In genomic region chr15:55290361-55291057, GRCh38 we compare ENCODE assay signal across 8 cellular contexts. TPM values are rescaled to one million over a fixed set of nuclear protein-coding genes. Genes with fewer than 3 reads are reported as not detected.
DNase-seq lines count a peak whose midpoint lies in the region; ATAC-seq and TF ChIP-seq lines count a peak whose summit lies in the region.

No MANE protein-coding gene starts in this region.

- H3K27me3 ChIP-seq in vagina, result no peaks in the 10 kb centered on the region

- H3K9me3 ChIP-seq in vagina, result no peaks in the 10 kb centered on the region

- peak overlapping the region; percentile 70 to 76 for H3K4me3 ChIP-seq in vagina

- TF ChIP-seq CTCF in vagina (IDR thresholded peaks at IDR 0.05), result peak; percentile 65 to 91 (median 66)

- intact Hi-C loops in left ventricle myocardium superior (cut with micrococcal nuclease) (loop anchor here (2.0 kb wide), 1 partner anchor 74 kb away; no protein-coding TSS in a partner anchor), vagina (cut with DNase I) (loop anchor here (2.0 kb wide), 1 partner anchor 74 kb away; no protein-coding TSS in a partner anchor)

- no peaks in the 10 kb centered on the region for H3K27me3 Mint-ChIP-seq in T-helper 1 cell treated with Interleukin-12 subunit alpha and Interleukin-12 subunit beta and Interleukin-4 antibody, amounts not matched to agents 30 μg/mL and 1 μg/mL, for 36 hours (ENCODE audit: low read depth)

- TF ChIP-seq POLR2A in vagina (IDR thresholded peaks at IDR 0.05), result no peak

- peaks cover 16% of the 10 kb centered on the region for H3K36me3 Mint-ChIP-seq in T-helper 1 cell treated with Interleukin-12 subunit alpha and Interleukin-12 subunit beta and Interleukin-4 antibody, amounts not matched to agents 30 μg/mL and 1 μg/mL, for 36 hours (ENCODE audit: low read depth)

- no peaks in the 10 kb centered on the region for H3K36me3 ChIP-seq in vagina

- peak; percentile 2 for DNase-seq in NCI-H1417 treated with DMSO at 0.1 percent for 48 hours (lab: John Stamatoyannopoulos, UW)
- peak; percentile 53 for DNase-seq in amniotic stem cell (lab: John Stamatoyannopoulos, UW)
- peak; percentile 89 for DNase-seq in left ventricle myocardium superior
- DNase-seq in pulmonary artery endothelial cell (ENCODE audit: low read depth, low spot score), result peak; percentile 60
- DNase-seq in vagina (ENCODE audit: extremely low spot score in 2 of 2), result peak in 1 of 2 donors; percentile 90

- peaks cover 33% of the 10 kb centered on the region for H3K4me1 Mint-ChIP-seq in T-helper 1 cell treated with Interleukin-12 subunit alpha and Interleukin-12 subunit beta and Interleukin-4 antibody, amounts not matched to agents 30 μg/mL and 1 μg/mL, for 36 hours (ENCODE audit: low read depth)

- no peaks in the 10 kb centered on the region for H3K9me3 Mint-ChIP-seq in T-helper 1 cell treated with Interleukin-12 subunit alpha and Interleukin-12 subunit beta and Interleukin-4 antibody, amounts not matched to agents 30 μg/mL and 1 μg/mL, for 36 hours

- ATAC-seq in GM18498 (IDR thresholded peaks at IDR 0.05; ENCODE audit: unreplicated experiment), result peak; percentile 72
- ATAC-seq in HG02870 (IDR thresholded peaks at IDR 0.05; ENCODE audit: unreplicated experiment), result peak; percentile 82
- peak; percentile 94 for ATAC-seq in left ventricle myocardium superior

- peak overlapping the region; percentile 82 for H3K4me3 Mint-ChIP-seq in T-helper 1 cell treated with Interleukin-12 subunit alpha and Interleukin-12 subunit beta and Interleukin-4 antibody, amounts not matched to agents 30 μg/mL and 1 μg/mL, for 36 hours

- H3K27ac Mint-ChIP-seq in T-helper 1 cell treated with Interleukin-12 subunit alpha and Interleukin-12 subunit beta and Interleukin-4 antibody, amounts not matched to agents 30 μg/mL and 1 μg/mL, for 36 hours, result peak overlapping the region; percentile 87

- peak overlapping the region; percentile 91 for H3K27ac ChIP-seq in vagina

- H3K4me1 ChIP-seq in vagina, result peaks cover 15% of the 10 kb centered on the region

RNA-seq across cellular contexts. Expression of gene RAB27A, which starts 0.9 kb away (rescaled TPM):
- total RNA-seq in left ventricle myocardium superior, result 5.7 TPM
- 10.4 and 16.8 TPM in 2 replicates for total RNA-seq in pulmonary artery endothelial cell
- 29.5 TPM for total RNA-seq in vagina

RNA-seq across cellular contexts. Expression of gene PIGBOS1, which starts 28.4 kb away (rescaled TPM):
- total RNA-seq in left ventricle myocardium superior, result 6.3 TPM
- 5.8 and 6.4 TPM in 2 replicates for total RNA-seq in pulmonary artery endothelial cell
- total RNA-seq in vagina, result 6.4 TPM

RNA-seq across cellular contexts. Expression of gene PIGB, which starts 28.5 kb away (rescaled TPM):
- total RNA-seq in left ventricle myocardium superior (4.2 TPM), pulmonary artery endothelial cell (7.9 and 9.0 TPM in 2 replicates), vagina (6.9 TPM)
